Comparison of ENCODE assay signal across 16 cellular contexts in genomic region chr1:22056043-22056442, GRCh38. TPM values are rescaled to one million over a fixed set of nuclear protein-coding genes. Genes with fewer than 3 reads are reported as not detected.
DNase-seq lines count a peak whose midpoint lies in the region; ATAC-seq and TF ChIP-seq lines count a peak whose summit lies in the region.
"Had no signal": no experiment of that assay in that cellular context is flagged by ENCODE, and none has a peak within 500 bp of the region (broad histone marks: within the 10 kb centered on the region; RNA-seq: fewer than 3 reads in every experiment).

No MANE protein-coding gene starts in this region.

- H3K4me3 ChIP-seq in CD4-positive, CD25-positive, alpha-beta regulatory T cell (ENCODE audit: low read depth, low read length), result peak overlapping the region; percentile 70
- H3K4me3 ChIP-seq in HCT116 (replicated peaks in 1 of 2; ENCODE audit: low read depth in 1 of 2, low read length in 2 of 2) (no peak overlapping the region), adipocyte (ENCODE audit: low read length) (peak overlapping the region; percentile 36)
- H3K4me3 ChIP-seq: lung, sigmoid colon had no signal

- peaks cover 43% of the 10 kb centered on the region; the same call in 1 of the 2 replicates for H4K20me1 ChIP-seq in HCT116 (ENCODE audit: insufficient read depth)

- no peak for TF ChIP-seq RAD21 in HCT116 (IDR thresholded peaks at IDR 0.05; ENCODE audit: low read depth)

- POLR2A ChIA-PET in HCT116 (lab: Charles Lee), result no interaction called here
- POLR2A ChIA-PET in naive thymus-derived CD8-positive, alpha-beta T cell (lab: Charles Lee), result interaction anchor here (0.7 to 12.9 kb wide), 4 partner anchors 16 to 38 kb away, joined by 4 to 381 read pairs (median 152); no protein-coding TSS in a partner anchor

- no peak overlapping the region for H2AFZ ChIP-seq in HCT116 (ENCODE audit: low read depth, low read length, poor library complexity, severe bottlenecking)

- H3K9me3 Mint-ChIP-seq in CD4-positive, CD25-positive, alpha-beta regulatory T cell, result peaks cover 0 to 4% (median 1%) of the 10 kb centered on the region in 7 donors
- H3K9me3 Mint-ChIP-seq in naive thymus-derived CD8-positive, alpha-beta T cell, result no peaks in the 10 kb centered on the region

- H3K27ac Mint-ChIP-seq in CD4-positive, CD25-positive, alpha-beta regulatory T cell, result peak overlapping the region in 1 of 3 donors; percentile 90
- peak overlapping the region; percentile 43 to 97 (median 86) for H3K27ac Mint-ChIP-seq in naive thymus-derived CD8-positive, alpha-beta T cell

- H3K4me1 Mint-ChIP-seq in CD4-positive, CD25-positive, alpha-beta regulatory T cell, result peaks cover 32 to 87% (median 66%) of the 10 kb centered on the region in 4 donors
- peaks cover 27 to 87% (median 68%) of the 10 kb centered on the region in 4 donors for H3K4me1 Mint-ChIP-seq in naive thymus-derived CD8-positive, alpha-beta T cell

- H3K4me1 ChIP-seq in CD4-positive, CD25-positive, alpha-beta regulatory T cell (ENCODE audit: control insufficient read depth, insufficient read depth, low read length, poor library complexity, severe bottlenecking), result peaks cover 72% of the 10 kb centered on the region
- H3K4me1 ChIP-seq in HCT116 (ENCODE audit: control insufficient read depth in 1 of 2, insufficient read depth in 2 of 2, low read length in 2 of 2), result peaks cover 14 to 22% of the 10 kb centered on the region in 2 experiments
- H3K4me1 ChIP-seq in adipocyte (ENCODE audit: control insufficient read depth, insufficient read depth, low read length), result peaks cover 44% of the 10 kb centered on the region

- H3K27me3 Mint-ChIP-seq in CD4-positive, CD25-positive, alpha-beta regulatory T cell, result peaks cover 4% of the 10 kb centered on the region
- peaks cover 0 to 5% (median 0%) of the 10 kb centered on the region in 5 donors for H3K27me3 Mint-ChIP-seq in naive thymus-derived CD8-positive, alpha-beta T cell

- peak overlapping the region; percentile 66 to 91 (median 81) for H3K4me3 Mint-ChIP-seq in CD4-positive, CD25-positive, alpha-beta regulatory T cell
- peak overlapping the region; percentile 61 to 95 (median 83) for H3K4me3 Mint-ChIP-seq in naive thymus-derived CD8-positive, alpha-beta T cell

- TF ChIP-seq POLR2A in HCT116 (IDR thresholded peaks at IDR 0.05; ENCODE audit: borderline replicate concordance, extremely low read depth, insufficient read depth, insufficient read length), result no peak

- peaks cover 17% of the 10 kb centered on the region for H3K36me3 Mint-ChIP-seq in CD4-positive, CD25-positive, alpha-beta regulatory T cell
- H3K36me3 Mint-ChIP-seq in naive thymus-derived CD8-positive, alpha-beta T cell, result peaks cover 4 to 63% (median 11%) of the 10 kb centered on the region in 3 donors

- peak overlapping the region; percentile 63 for H3K27ac ChIP-seq in CD4-positive, CD25-positive, alpha-beta regulatory T cell (ENCODE audit: insufficient read depth, low read length, poor library complexity, severe bottlenecking)
- H3K27ac ChIP-seq in HCT116 (ENCODE audit: low read depth, low read length), result no peak overlapping the region

- intact Hi-C loops in HCT116 (cut with micrococcal nuclease) (no loop called here), left colon (cut with DNase I, micrococcal nuclease) (no loop called here)

- peaks cover 82% of the 10 kb centered on the region for H3K79me2 ChIP-seq in HCT116 (ENCODE audit: insufficient read depth, low read length)

- TSS peak; percentile 27 for BruUV-seq in HCT116 (replicated peaks; lab: Mats Ljungman, UMichigan)

- H3K9me3 ChIP-seq in CD4-positive, CD25-positive, alpha-beta regulatory T cell (ENCODE audit: control insufficient read depth in 2 of 2, low read length in 2 of 2), result no peaks in the 10 kb centered on the region
- H3K9me3 ChIP-seq in HCT116 (ENCODE audit: control insufficient read depth in 1 of 2, insufficient read depth in 1 of 2, low read depth in 1 of 2, low read length in 2 of 2), result no peaks in the 10 kb centered on the region
- no peaks in the 10 kb centered on the region for H3K9me3 ChIP-seq in adipocyte (ENCODE audit: control insufficient read depth, low read length)
- H3K9me3 ChIP-seq: sigmoid colon had no signal

- H3K27me3 ChIP-seq in CD4-positive, CD25-positive, alpha-beta regulatory T cell (ENCODE audit: control insufficient read depth, insufficient read depth, low read length), result no peaks in the 10 kb centered on the region
- H3K27me3 ChIP-seq in HCT116 (ENCODE audit: insufficient read depth, low read length), result no peaks in the 10 kb centered on the region
- H3K27me3 ChIP-seq in adipocyte (replicated peaks; ENCODE audit: control insufficient read depth, insufficient read depth, low read length), result no peaks in the 10 kb centered on the region
- H3K27me3 ChIP-seq: sigmoid colon had no signal

- H3K9me2 ChIP-seq in HCT116 (ENCODE audit: insufficient read depth), result no peaks in the 10 kb centered on the region

- no peak for ATAC-seq in CD4-positive, CD25-positive, alpha-beta regulatory T cell (ENCODE audit: low read depth in 2 of 2)
- ATAC-seq in HCT116 (no peak), GM18858 (IDR thresholded peaks at IDR 0.05; ENCODE audit: unreplicated experiment) (no peak), left colon (no peak)
- ATAC-seq in naive thymus-derived CD8-positive, alpha-beta T cell, result no peak
- ATAC-seq: Right ventricle myocardium inferior had no signal

- RAD21 ChIA-PET in HCT116 (lab: Charles Lee; ENCODE audit: low non-redundant PET in 1 of 2, low total read pairs in 2 of 2, uncharacterized antibody in 2 of 2, unreplicated experiment in 2 of 2), result no interaction called here

- peaks cover 20% of the 10 kb centered on the region for H3K36me3 ChIP-seq in CD4-positive, CD25-positive, alpha-beta regulatory T cell (ENCODE audit: control insufficient read depth, insufficient read depth, low read length)
- H3K36me3 ChIP-seq in HCT116 (ENCODE audit: control insufficient read depth in 1 of 2, insufficient read depth in 2 of 2, low read length in 2 of 2), result peaks cover 2 to 18% of the 10 kb centered on the region in 2 experiments; a peak in 2 of 4 replicates
- peaks cover 8% of the 10 kb centered on the region for H3K36me3 ChIP-seq in adipocyte (ENCODE audit: control insufficient read depth, insufficient read depth, low read length, severe bottlenecking)

- CTCF ChIA-PET in HCT116 (lab: Charles Lee), result no interaction called here

- no peak for DNase-seq in CD4-positive, CD25-positive, alpha-beta regulatory T cell
- no peak for DNase-seq in HCT116 (ENCODE audit: low read depth, low spot score)
- no peak for DNase-seq in adipocyte (ENCODE audit: low read depth)
- no peak for DNase-seq in naive thymus-derived CD8-positive, alpha-beta T cell
- no peak for DNase-seq in NCI-H2196 (lab: John Stamatoyannopoulos, UW; ENCODE audit: unreplicated experiment)
- DNase-seq in UCSD-AML1 (lab: John Stamatoyannopoulos, UW; ENCODE audit: unreplicated experiment), result no peak
- no peak for DNase-seq in left colon
- DNase-seq: central memory CD4-positive, alpha-beta T cell; DMS 273 treated with DMSO at 0.1 percent for 48 hours; foreskin melanocyte; NCI-H226; sigmoid colon had no signal

- no peak overlapping the region for H3K4me2 ChIP-seq in HCT116 (ENCODE audit: low read length)

- TF ChIP-seq CTCF in HCT116 (IDR thresholded peaks at IDR 0.05 in 2 of 3, conservative IDR thresholded peaks at IDR 0.05 in 1 of 3; ENCODE audit: borderline replicate concordance in 1 of 3, insufficient read depth in 1 of 3, low read depth in 2 of 3, low read length in 2 of 3), result no peak

- H3K9ac ChIP-seq in HCT116 (ENCODE audit: low read length) (no peak overlapping the region), adipocyte (ENCODE audit: low read length) (no peak overlapping the region)

TF ChIP-seq in HCT116, 20 proteins besides CTCF, POLR2A, EP300 and RAD21 (continues in another document):
- TF ChIP-seq TCF7L2 (IDR thresholded peaks at IDR 0.05; ENCODE audit: borderline replicate concordance, extremely low read depth, insufficient read depth, insufficient read length) (no peak), SRF (IDR thresholded peaks at IDR 0.05; ENCODE audit: low read depth) (no peak), ZBTB33 (IDR thresholded peaks at IDR 0.05; ENCODE audit: extremely low read depth, insufficient replicate concordance, low read length) (no peak), CBX3 (IDR thresholded peaks at IDR 0.05; ENCODE audit: low read depth) (no peak), POLR2AphosphoS5 (IDR thresholded peaks at IDR 0.05; ENCODE audit: low read depth, low read length) (no peak), ZNF274 (IDR thresholded peaks at IDR 0.05; ENCODE audit: low read depth, low read length) (no peak), ZFX (IDR thresholded peaks at IDR 0.05) (no peak), EZH2 (IDR thresholded peaks at IDR 0.05) (no peak), EGR1 (IDR thresholded peaks at IDR 0.05; ENCODE audit: low read depth) (no peak), SP1 (IDR thresholded peaks at IDR 0.05; ENCODE audit: low read depth) (no peak)

RNA-seq across cellular contexts. Expression of gene CDC42, which starts 3.5 kb away (rescaled TPM):
- total RNA-seq in CD4-positive, CD25-positive, alpha-beta regulatory T cell, result 376 TPM
- 100 to 1,000 TPM; 290 to 513 (median 434) TPM for polyA plus RNA-seq in CD4-positive, CD25-positive, alpha-beta regulatory T cell
- 217 TPM for total RNA-seq in HCT116 (2021; ENCODE audit: unreplicated experiment)
- 90.4 and 106 TPM in 2 replicates for polyA plus RNA-seq in HCT116 (2012)
- 100 to 1,000 TPM; 229 to 239 TPM for total RNA-seq in naive thymus-derived CD8-positive, alpha-beta T cell
- 100 to 1,000 TPM; 236 to 472 (median 393) TPM for polyA plus RNA-seq in naive thymus-derived CD8-positive, alpha-beta T cell
- 100 to 1,000 TPM; 269 to 323 TPM for total RNA-seq in left colon

RNA-seq across cellular contexts. Expression of gene CELA3A, which starts 54.6 kb away (rescaled TPM):
- total RNA-seq in CD4-positive, CD25-positive, alpha-beta regulatory T cell, result not detected
- not detected for polyA plus RNA-seq in CD4-positive, CD25-positive, alpha-beta regulatory T cell
- total RNA-seq in HCT116 (2021; ENCODE audit: unreplicated experiment) (9.0 TPM), left colon (1 to 10 TPM; 1.1 to 2.1 TPM)
- not detected in 2 replicates for polyA plus RNA-seq in HCT116 (2012)
- not detected for total RNA-seq in naive thymus-derived CD8-positive, alpha-beta T cell
- polyA plus RNA-seq in naive thymus-derived CD8-positive, alpha-beta T cell, result not detected
- total RNA-seq: activated CD8-positive, alpha-beta memory T cell treated with anti-CD3 and anti-CD28 coated beads for 36 hours; Right ventricle myocardium inferior; sigmoid colon had no signal

Comparison
In these comparisons a context has a peak if more than half of its experiments do, and no peak if none do; other contexts are left out.
1. H3K4me3 ChIP-seq: peak in CD4-positive, CD25-positive, alpha-beta regulatory T cell (single experiment) and adipocyte (single experiment); none in HCT116 (0 of 2).